ENCODE assay signal across 2 cellular contexts in genomic region chr14:105733081-105734065, GRCh38.
TF ChIP-seq lines count a peak whose summit lies in the region.

No MANE protein-coding gene starts in this region.

TF ChIP-seq in SK-N-SH, 30 proteins besides CTCF, POLR2A, EP300 and RAD21 (continued from another document):
- TF ChIP-seq CHD2 (IDR thresholded peaks at IDR 0.05; ENCODE audit: low read length, partially characterized antibody) = no peak
- no peak for TF ChIP-seq NRF1 (IDR thresholded peaks at IDR 0.05; ENCODE audit: low read depth, low read length)
- TF ChIP-seq ZBTB33 (IDR thresholded peaks at IDR 0.05; ENCODE audit: borderline replicate concordance, low read depth) = no peak

TF ChIP-seq in SK-N-SH treated with all-trans-retinoic acid at 6 μM for 48 hours, 23 proteins besides CTCF, POLR2A, EP300 and RAD21 (continued from another document):
- TF ChIP-seq CSRNP3 (CRISPR knock-in tag; IDR thresholded peaks at IDR 0.05) = no peak
- TF ChIP-seq, protein P1, sequence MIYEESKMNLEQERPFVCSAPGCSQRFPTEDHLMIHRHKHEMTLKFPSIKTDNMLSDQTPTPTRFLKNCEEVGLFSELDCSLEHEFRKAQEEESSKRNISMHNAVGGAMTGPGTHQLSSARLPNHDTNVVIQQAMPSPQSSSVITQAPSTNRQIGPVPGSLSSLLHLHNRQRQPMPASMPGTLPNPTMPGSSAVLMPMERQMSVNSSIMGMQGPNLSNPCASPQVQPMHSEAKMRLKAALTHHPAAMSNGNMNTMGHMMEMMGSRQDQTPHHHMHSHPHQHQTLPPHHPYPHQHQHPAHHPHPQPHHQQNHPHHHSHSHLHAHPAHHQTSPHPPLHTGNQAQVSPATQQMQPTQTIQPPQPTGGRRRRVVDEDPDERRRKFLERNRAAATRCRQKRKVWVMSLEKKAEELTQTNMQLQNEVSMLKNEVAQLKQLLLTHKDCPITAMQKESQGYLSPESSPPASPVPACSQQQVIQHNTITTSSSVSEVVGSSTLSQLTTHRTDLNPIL (CRISPR knock-in tag; IDR thresholded peaks at IDR 0.05; ENCODE audit: low read depth) = no peak
- no peak for TF ChIP-seq RARB (CRISPR knock-in tag; IDR thresholded peaks at IDR 0.05)
- TF ChIP-seq ZNF565 (CRISPR knock-in tag; conservative IDR thresholded peaks at IDR 0.05; ENCODE audit: low read depth) = no peak
- no peak for TF ChIP-seq TCF4 (CRISPR knock-in tag; IDR thresholded peaks at IDR 0.05; ENCODE audit: borderline replicate concordance)
- no peak for TF ChIP-seq ZFP30 (CRISPR knock-in tag; IDR thresholded peaks at IDR 0.05)
- TF ChIP-seq PPARA (CRISPR knock-in tag; IDR thresholded peaks at IDR 0.05; ENCODE audit: borderline replicate concordance) = no peak
TF ChIP-seq in SK-N-SH treated with all-trans-retinoic acid at 6 μM for 48 hours: peak in this region for 0.
